Comparison of ENCODE assay signal across 19 cellular contexts in the genomic region with DNA sequence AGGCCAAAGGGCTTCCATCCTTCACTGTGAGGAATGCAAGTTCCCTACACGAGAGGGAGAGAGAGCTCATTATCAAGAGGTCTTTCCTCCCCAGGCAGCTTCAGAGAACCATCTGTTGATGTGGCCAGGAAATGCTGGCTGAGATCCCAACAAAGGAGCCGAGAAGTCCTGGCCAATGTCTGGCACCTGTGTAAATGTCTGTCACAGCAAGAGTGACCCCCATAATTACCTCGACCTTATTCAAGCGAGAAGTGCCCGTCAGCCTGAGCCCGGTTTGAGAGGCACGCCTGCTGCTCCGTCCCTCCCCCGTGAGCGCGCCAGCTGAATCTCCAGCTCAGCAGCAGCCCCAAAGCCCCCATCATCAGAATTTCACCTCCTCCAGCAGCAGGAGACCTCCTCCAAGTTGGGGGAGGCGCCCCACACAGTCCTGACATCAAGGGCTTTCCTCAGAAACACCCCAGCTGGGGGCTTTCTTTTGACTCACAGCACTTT. TPM values are rescaled to one million over a fixed set of nuclear protein-coding genes. Genes with fewer than 3 reads are reported as not detected.
A peak's percentile ranks its signal among the peaks of the same experiment; 100 is the strongest.
DNase-seq lines count a peak whose midpoint lies in the region; ATAC-seq and TF ChIP-seq lines count a peak whose summit lies in the region.
"Had no signal": no experiment of that assay in that cellular context is flagged by ENCODE, and none has a peak within 500 bp of the region (broad histone marks: within the 10 kb centered on the region; RNA-seq: fewer than 3 reads in every experiment).

No MANE protein-coding gene starts in this region.

- H3K36me3 ChIP-seq in tibial nerve: no peaks in the 10 kb centered on the region

- no peaks in the 10 kb centered on the region for H3K9me3 ChIP-seq in tibial nerve

- intact Hi-C loops in dendritic cell treated with granulocyte-macrophage colony-stimulating factor and Interleukin-4, amounts not matched to agents 40 ng/mL and 50 ng/mL, for 4 days (cut with micrococcal nuclease): no loop called here

- H3K4me3 Mint-ChIP-seq in dendritic cell treated with granulocyte-macrophage colony-stimulating factor and Interleukin-4, amounts not matched to agents 40 ng/mL and 50 ng/mL, for 4 days: no peak overlapping the region
- H3K4me3 Mint-ChIP-seq in neural crest cell: peak overlapping the region; percentile 25
- H3K4me3 Mint-ChIP-seq: IgD-negative memory B cell; stimulated activated memory B cell treated with anti-CD40 and anti-IgM and Interleukin-4, amounts not matched to agents 10 μg/mL and 1 μg/mL and 100 μg/mL, for 72 hours; T-helper 1 cell treated with Interleukin-12 subunit alpha and Interleukin-12 subunit beta and Interleukin-4 antibody, amounts not matched to agents 30 μg/mL and 1 μg/mL, for 36 hours had no signal

- 53 to 67% methylated on average over 12 of the region's 12 CpGs for WGBS in tibial nerve, 2 donors

- H3K27me3 Mint-ChIP-seq in dendritic cell treated with granulocyte-macrophage colony-stimulating factor and Interleukin-4, amounts not matched to agents 40 ng/mL and 50 ng/mL, for 4 days: peaks cover 13% of the 10 kb centered on the region
- no peaks in the 10 kb centered on the region for H3K27me3 Mint-ChIP-seq in neural crest cell (ENCODE audit: low read depth)
- H3K27me3 Mint-ChIP-seq: stimulated activated memory B cell treated with anti-CD40 and anti-IgM and Interleukin-4, amounts not matched to agents 10 μg/mL and 1 μg/mL and 100 μg/mL, for 72 hours had no signal

- TF ChIP-seq CTCF in neural crest cell (conservative IDR thresholded peaks at IDR 0.05) (no peak), tibial nerve (IDR thresholded peaks at IDR 0.05) (no peak)

- H3K9me3 Mint-ChIP-seq in dendritic cell treated with granulocyte-macrophage colony-stimulating factor and Interleukin-4, amounts not matched to agents 40 ng/mL and 50 ng/mL, for 4 days: no peaks in the 10 kb centered on the region
- H3K9me3 Mint-ChIP-seq in neural crest cell: no peaks in the 10 kb centered on the region
- H3K9me3 Mint-ChIP-seq: IgD-negative memory B cell; stimulated activated memory B cell treated with anti-CD40 and anti-IgM and Interleukin-4, amounts not matched to agents 10 μg/mL and 1 μg/mL and 100 μg/mL, for 72 hours; T-helper 1 cell treated with Interleukin-12 subunit alpha and Interleukin-12 subunit beta and Interleukin-4 antibody, amounts not matched to agents 30 μg/mL and 1 μg/mL, for 36 hours had no signal

- H3K27ac ChIP-seq in tibial nerve: no peak overlapping the region
- H3K27ac ChIP-seq: C4-2B had no signal

- no peak overlapping the region for H3K4me3 ChIP-seq in tibial nerve

- no peaks in the 10 kb centered on the region for H3K36me3 Mint-ChIP-seq in dendritic cell treated with granulocyte-macrophage colony-stimulating factor and Interleukin-4, amounts not matched to agents 40 ng/mL and 50 ng/mL, for 4 days (ENCODE audit: low read depth)
- no peaks in the 10 kb centered on the region for H3K36me3 Mint-ChIP-seq in neural crest cell (ENCODE audit: low read depth)
- H3K36me3 Mint-ChIP-seq: stimulated activated memory B cell treated with anti-CD40 and anti-IgM and Interleukin-4, amounts not matched to agents 10 μg/mL and 1 μg/mL and 100 μg/mL, for 72 hours had no signal

- DNase-seq in NCI-H1092 (lab: John Stamatoyannopoulos, UW) (peak; percentile 85), NCI-H2227 treated with DMSO at 0.1 percent for 48 hours (lab: John Stamatoyannopoulos, UW) (peak; percentile 90), neural crest cell (ENCODE audit: low read depth, low spot score) (no peak), T1000 (lab: John Stamatoyannopoulos, UW) (no peak), tibial nerve (ENCODE audit: low spot score in 2 of 2) (no peak)
- DNase-seq: activated CD4-positive, alpha-beta T cell treated with anti-CD3 and anti-CD28 coated beads for 4 hours; activated T-cell treated with anti-CD3 and anti-CD28 coated beads, Interleukin-2, amount 50 U/mL, for 1 hour; erythroblast; head of caudate nucleus; NCI-H2029 had no signal

- no peaks in the 10 kb centered on the region for H3K27me3 ChIP-seq in tibial nerve

- peaks cover 0 to 29% (median 0%) of the 10 kb centered on the region in 4 donors for H3K4me1 ChIP-seq in tibial nerve

- peak overlapping the region; percentile 32 for H3K27ac Mint-ChIP-seq in dendritic cell treated with granulocyte-macrophage colony-stimulating factor and Interleukin-4, amounts not matched to agents 40 ng/mL and 50 ng/mL, for 4 days
- H3K27ac Mint-ChIP-seq in neural crest cell (ENCODE audit: unreplicated experiment): no peak overlapping the region
- H3K27ac Mint-ChIP-seq: IgD-negative memory B cell; stimulated activated memory B cell treated with anti-CD40 and anti-IgM and Interleukin-4, amounts not matched to agents 10 μg/mL and 1 μg/mL and 100 μg/mL, for 72 hours; T-helper 1 cell treated with Interleukin-12 subunit alpha and Interleukin-12 subunit beta and Interleukin-4 antibody, amounts not matched to agents 30 μg/mL and 1 μg/mL, for 36 hours had no signal

- no peak for TF ChIP-seq POLR2A in tibial nerve (IDR thresholded peaks at IDR 0.05)

- TF ChIP-seq EP300 in tibial nerve (IDR thresholded peaks at IDR 0.05): no peak

- ATAC-seq in HG02623 (IDR thresholded peaks at IDR 0.05; ENCODE audit: unreplicated experiment) (no peak), GM21576 (IDR thresholded peaks at IDR 0.05; ENCODE audit: unreplicated experiment) (no peak)
- ATAC-seq: left lobe of liver; Panc1; stimulated activated memory B cell treated with anti-CD40 and anti-IgM and Interleukin-4, amounts not matched to agents 10 μg/mL and 1 μg/mL and 100 μg/mL, for 72 hours had no signal

- H3K4me1 Mint-ChIP-seq in dendritic cell treated with granulocyte-macrophage colony-stimulating factor and Interleukin-4, amounts not matched to agents 40 ng/mL and 50 ng/mL, for 4 days (ENCODE audit: low read depth): peaks cover 15% of the 10 kb centered on the region
- H3K4me1 Mint-ChIP-seq in neural crest cell: peaks cover 59% of the 10 kb centered on the region

RNA-seq across cellular contexts. Expression of a gene that starts 48.2 kb away (rescaled TPM):
- total RNA-seq in neural crest cell (49.8 and 51.9 TPM in 2 replicates), tibial nerve (100 to 1,000 TPM in 2 of 4 donors, 10 to 100 TPM in 2; 46.2 to 154 (median 101) TPM)

Comparison
In these comparisons a context has a peak if more than half of its experiments do, and no peak if none do; other contexts are left out.
1. DNase-seq: peak in NCI-H1092 (single experiment) and NCI-H2227 treated with DMSO at 0.1 percent for 48 hours (single experiment); none in neural crest cell (single experiment), T1000 (single experiment) and tibial nerve (0 of 2).